ENCODE assay signal across 1 cellular context in genomic region chr10:79286318-79286951, GRCh38.
TF ChIP-seq lines count a peak whose summit lies in the region.

No MANE protein-coding gene starts in this region.

TF ChIP-seq in GM12878, 131 proteins besides CTCF, POLR2A, EP300 and RAD21 (continued from another document):
- no peak for TF ChIP-seq ZBTB11 (CRISPR knock-in tag; IDR thresholded peaks at IDR 0.05)
- peak; percentile 85 for TF ChIP-seq JUND (IDR thresholded peaks at IDR 0.05; ENCODE audit: low read depth, low read length)
- TF ChIP-seq SRF (IDR thresholded peaks at IDR 0.05; ENCODE audit: low read depth in 2 of 2, low read length in 2 of 2) = peak in 1 of 2 experiments; percentile 5; a peak in 1 of 4 replicates
